11 cellular contexts compared by ENCODE assay signal in the genomic region with DNA sequence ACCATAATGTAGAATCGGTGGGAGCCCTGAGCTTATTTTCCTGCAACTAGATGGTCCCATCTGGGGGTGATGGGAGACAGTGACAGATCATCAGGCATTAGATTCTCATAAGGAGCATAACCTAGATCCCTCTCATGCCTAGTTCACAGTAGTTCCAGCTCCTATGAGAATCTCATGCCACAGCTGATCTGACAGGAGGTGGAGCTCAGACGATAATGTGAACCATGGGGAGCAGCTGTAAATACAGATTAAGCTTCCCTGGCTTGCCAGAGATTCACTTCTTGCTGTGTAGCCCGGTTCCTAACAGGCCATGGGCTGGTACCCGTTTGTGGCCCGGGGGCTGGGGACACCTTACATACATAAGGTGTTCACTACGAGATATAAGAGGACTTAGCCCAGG. TPM values are rescaled to one million over a fixed set of nuclear protein-coding genes. Genes with fewer than 3 reads are reported as not detected.
DNase-seq lines count a peak whose midpoint lies in the region; ATAC-seq and TF ChIP-seq lines count a peak whose summit lies in the region.
"Had no signal": no experiment of that assay in that cellular context is flagged by ENCODE, and none has a peak within 500 bp of the region (broad histone marks: within the 10 kb centered on the region; RNA-seq: fewer than 3 reads in every experiment).

No MANE protein-coding gene starts in this region.

- no peak overlapping the region for H3K27ac ChIP-seq in SK-N-SH (ENCODE audit: low read depth in 2 of 2, low read length in 1 of 2)
- H3K27ac ChIP-seq in MM.1S (ENCODE audit: low read length) = no peak overlapping the region
- no peak overlapping the region for H3K27ac ChIP-seq in parathyroid adenoma

- POLR2A ChIA-PET in SK-N-SH (lab: Yijun Ruan, JAX) (no interaction called here), HEK293T (lab: Yijun Ruan, JAX) (no interaction called here)

- H3K4me3 ChIP-seq in SK-N-SH (ENCODE audit: low read depth in 2 of 2, low read length in 1 of 2) = no peak overlapping the region
- H3K4me3 ChIP-seq in MM.1S (ENCODE audit: low read length) = peak overlapping the region; percentile 81; the same call in 1 of the 2 replicates
- H3K4me3 ChIP-seq in parathyroid adenoma (ENCODE audit: low read depth, low read length) = no peak overlapping the region

- H3K9me2 ChIP-seq in SK-N-SH (no peaks in the 10 kb centered on the region), MM.1S (replicated peaks; ENCODE audit: insufficient read depth, low read length) (no peaks in the 10 kb centered on the region)

- TF ChIP-seq CTCF in SK-N-SH (IDR thresholded peaks at IDR 0.05) (no peak), MM.1S (IDR thresholded peaks at IDR 0.05; ENCODE audit: low read length) (no peak), parathyroid adenoma (IDR thresholded peaks at IDR 0.05) (no peak), GM13977 (IDR thresholded peaks at IDR 0.05; ENCODE audit: extremely low read depth, insufficient read depth, missing control alignments) (no peak)

- DNase-seq in SK-N-SH (no peak), MM.1S (no peak), cerebellar cortex (ENCODE audit: low spot score) (peak; percentile 29), HEK293T (ENCODE audit: extremely low spot score) (no peak), GM13977 (ENCODE audit: low spot score) (no peak), NCI-H526 (lab: John Stamatoyannopoulos, UW) (no peak)
- DNase-seq: activated gamma-delta T cell, kidney glomerular epithelial cell, NCI-H2081 had no signal

- H3K4me2 ChIP-seq in SK-N-SH = peak overlapping the region; percentile 92
- peak overlapping the region; percentile 61 for H3K4me2 ChIP-seq in MM.1S (ENCODE audit: low read depth, low read length)
- peak overlapping the region; percentile 85 for H3K4me2 ChIP-seq in parathyroid adenoma (ENCODE audit: low read length)

- H3K36me3 ChIP-seq in SK-N-SH (replicated peaks in 1 of 2; ENCODE audit: control insufficient read depth in 1 of 2, insufficient read depth in 2 of 2, low read length in 1 of 2) (no peaks in the 10 kb centered on the region), MM.1S (replicated peaks; ENCODE audit: insufficient read depth, low read length) (no peaks in the 10 kb centered on the region), parathyroid adenoma (ENCODE audit: control insufficient read depth, insufficient read depth, low read length) (no peaks in the 10 kb centered on the region)

- in situ Hi-C loops in GM13977 (cut with MboI; ENCODE audit: low pct_unique_long_range_greater_than_20kb, low sequenced_read_pairs, unreplicated experiment) = no loop called here

- H3F3A ChIP-seq in SK-N-SH (replicated peaks; ENCODE audit: insufficient read depth) (peaks cover 3% of the 10 kb centered on the region), MM.1S (ENCODE audit: insufficient read depth, low read length) (no peaks in the 10 kb centered on the region)

- H3K27me3 ChIP-seq in SK-N-SH (ENCODE audit: insufficient read depth) (no peaks in the 10 kb centered on the region), MM.1S (replicated peaks; ENCODE audit: insufficient read depth, low read length) (no peaks in the 10 kb centered on the region), parathyroid adenoma (ENCODE audit: control insufficient read depth, insufficient read depth, low read length) (no peaks in the 10 kb centered on the region)

- H2AFZ ChIP-seq in SK-N-SH (ENCODE audit: low read depth) (no peak overlapping the region), MM.1S (ENCODE audit: low read length) (peak overlapping the region; percentile 65; the same call in 1 of the 2 replicates), parathyroid adenoma (peak overlapping the region; percentile 91)

- TF ChIP-seq EP300 in SK-N-SH (IDR thresholded peaks at IDR 0.05; ENCODE audit: borderline replicate concordance in 1 of 2, low read depth in 1 of 2, low read length in 1 of 2) = no peak

- H3K9ac ChIP-seq in SK-N-SH (no peak overlapping the region), MM.1S (ENCODE audit: low read length) (peak overlapping the region; percentile 75; the same call in 1 of the 2 replicates), parathyroid adenoma (no peak overlapping the region)

- no peaks in the 10 kb centered on the region for H3K9me3 ChIP-seq in SK-N-SH
- no peaks in the 10 kb centered on the region for H3K9me3 ChIP-seq in MM.1S (replicated peaks; ENCODE audit: insufficient read depth, low read length)
- H3K9me3 ChIP-seq in parathyroid adenoma (ENCODE audit: control insufficient read depth, low read length) = no peaks in the 10 kb centered on the region

- H4K20me1 ChIP-seq in SK-N-SH (ENCODE audit: insufficient read depth) (peaks cover 26% of the 10 kb centered on the region), MM.1S (ENCODE audit: insufficient read depth, low read length) (peaks cover 11% of the 10 kb centered on the region)

- 87% methylated on average over 4 of the region's 6 CpGs for WGBS in SK-N-SH (ENCODE audit: low lambda C conversion rate)

- H3K79me2 ChIP-seq in SK-N-SH (ENCODE audit: insufficient read depth) (peaks cover 37% of the 10 kb centered on the region), MM.1S (ENCODE audit: low read length) (peaks cover 38% of the 10 kb centered on the region), parathyroid adenoma (peaks cover 25% of the 10 kb centered on the region)

- no peak for ATAC-seq in SK-N-SH treated with all-trans-retinoic acid at 6 μM for 48 hours

- no peak for TF ChIP-seq RAD21 in SK-N-SH (IDR thresholded peaks at IDR 0.05; ENCODE audit: low read length)

- CTCF ChIA-PET in SK-N-SH (lab: Yijun Ruan, JAX) = no interaction called here
- CTCF ChIA-PET in HEK293T (lab: Yijun Ruan, JAX) = interaction anchor here (0.6 kb wide), 1 partner anchor 1276 kb away, joined by 3 read pairs; no protein-coding TSS in a partner anchor

- H3K4me1 ChIP-seq in SK-N-SH (ENCODE audit: control insufficient read depth in 1 of 2, insufficient read depth in 2 of 2, low read depth in 1 of 2, low read length in 1 of 2) (peaks cover 0 to 10% of the 10 kb centered on the region in 2 experiments; a peak in 2 of 4 replicates), MM.1S (ENCODE audit: low read length) (0 out of 2 replicates have a peak, but pooled peaks cover 6% of the 10 kb centered on the region), parathyroid adenoma (no peaks in the 10 kb centered on the region)

TF ChIP-seq in SK-N-SH, 30 proteins besides CTCF, POLR2A, EP300 and RAD21 (continues in another document):
- TF ChIP-seq TAF1 (IDR thresholded peaks at IDR 0.05; ENCODE audit: borderline replicate concordance, low read depth, low read length) = no peak
- TF ChIP-seq FOSL2 (IDR thresholded peaks at IDR 0.05; ENCODE audit: borderline replicate concordance, low read depth) = no peak
- TF ChIP-seq GATA2 (CRISPR knock-in tag; IDR thresholded peaks at IDR 0.05) = no peak
- TF ChIP-seq, protein P1, sequence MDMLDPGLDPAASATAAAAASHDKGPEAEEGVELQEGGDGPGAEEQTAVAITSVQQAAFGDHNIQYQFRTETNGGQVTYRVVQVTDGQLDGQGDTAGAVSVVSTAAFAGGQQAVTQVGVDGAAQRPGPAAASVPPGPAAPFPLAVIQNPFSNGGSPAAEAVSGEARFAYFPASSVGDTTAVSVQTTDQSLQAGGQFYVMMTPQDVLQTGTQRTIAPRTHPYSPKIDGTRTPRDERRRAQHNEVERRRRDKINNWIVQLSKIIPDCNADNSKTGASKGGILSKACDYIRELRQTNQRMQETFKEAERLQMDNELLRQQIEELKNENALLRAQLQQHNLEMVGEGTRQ (IDR thresholded peaks at IDR 0.05; ENCODE audit: borderline replicate concordance, low read depth, low read length) = no peak

TF ChIP-seq in SK-N-SH treated with all-trans-retinoic acid at 6 μM for 48 hours, 23 proteins besides CTCF, POLR2A, EP300 and RAD21:
- TF ChIP-seq CSDC2 (CRISPR knock-in tag; IDR thresholded peaks at IDR 0.05) = no peak
TF ChIP-seq in SK-N-SH treated with all-trans-retinoic acid at 6 μM for 48 hours: peak in this region for 0.

TF ChIP-seq in HEK293T, 16 proteins besides CTCF, POLR2A, EP300 and RAD21:
- TF ChIP-seq ARNT (IDR thresholded peaks at IDR 0.05) (no peak), CTBP1 (IDR thresholded peaks at IDR 0.05; ENCODE audit: borderline replicate concordance) (no peak), NFRKB (IDR thresholded peaks at IDR 0.05) (no peak), L3MBTL2 (conservative IDR thresholded peaks at IDR 0.05) (no peak), TARDBP (IDR thresholded peaks at IDR 0.05) (no peak), ELF4 (IDR thresholded peaks at IDR 0.05) (no peak), HDGF (IDR thresholded peaks at IDR 0.05; ENCODE audit: borderline replicate concordance) (no peak), FOXM1 (IDR thresholded peaks at IDR 0.05; ENCODE audit: borderline replicate concordance) (no peak), FOXA1 (IDR thresholded peaks at IDR 0.05) (no peak), ZNF384 (IDR thresholded peaks at IDR 0.05) (no peak), FOXK2 (IDR thresholded peaks at IDR 0.05) (no peak), BHLHE40 (IDR thresholded peaks at IDR 0.05; ENCODE audit: borderline replicate concordance) (no peak), SP1 (IDR thresholded peaks at IDR 0.05) (no peak), SUZ12 (IDR thresholded peaks at IDR 0.05) (no peak), LEF1 (IDR thresholded peaks at IDR 0.05; ENCODE audit: borderline replicate concordance) (no peak)
- TF ChIP-seq, protein P2, sequence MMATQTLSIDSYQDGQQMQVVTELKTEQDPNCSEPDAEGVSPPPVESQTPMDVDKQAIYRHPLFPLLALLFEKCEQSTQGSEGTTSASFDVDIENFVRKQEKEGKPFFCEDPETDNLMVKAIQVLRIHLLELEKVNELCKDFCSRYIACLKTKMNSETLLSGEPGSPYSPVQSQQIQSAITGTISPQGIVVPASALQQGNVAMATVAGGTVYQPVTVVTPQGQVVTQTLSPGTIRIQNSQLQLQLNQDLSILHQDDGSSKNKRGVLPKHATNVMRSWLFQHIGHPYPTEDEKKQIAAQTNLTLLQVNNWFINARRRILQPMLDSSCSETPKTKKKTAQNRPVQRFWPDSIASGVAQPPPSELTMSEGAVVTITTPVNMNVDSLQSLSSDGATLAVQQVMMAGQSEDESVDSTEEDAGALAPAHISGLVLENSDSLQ (IDR thresholded peaks at IDR 0.05) = no peak
TF ChIP-seq in HEK293T: peak in this region for 0.

RNA-seq across cellular contexts. Expression of a gene that starts 1.2 kb away (rescaled TPM):
- 5.4 and 6.8 TPM in 2 replicates for polyA plus RNA-seq in SK-N-SH (2012; rRNA removed)
- polyA plus RNA-seq in SK-N-SH (2012; cell fraction: cytosol; rRNA removed) = 8.6 and 13.1 TPM in 2 replicates
- 4.0 and 7.2 TPM in 2 replicates for polyA plus RNA-seq in SK-N-SH (2012; cell fraction: nucleus; rRNA removed)
